Comparison of ENCODE assay signal across 11 cellular contexts in the genomic region with DNA sequence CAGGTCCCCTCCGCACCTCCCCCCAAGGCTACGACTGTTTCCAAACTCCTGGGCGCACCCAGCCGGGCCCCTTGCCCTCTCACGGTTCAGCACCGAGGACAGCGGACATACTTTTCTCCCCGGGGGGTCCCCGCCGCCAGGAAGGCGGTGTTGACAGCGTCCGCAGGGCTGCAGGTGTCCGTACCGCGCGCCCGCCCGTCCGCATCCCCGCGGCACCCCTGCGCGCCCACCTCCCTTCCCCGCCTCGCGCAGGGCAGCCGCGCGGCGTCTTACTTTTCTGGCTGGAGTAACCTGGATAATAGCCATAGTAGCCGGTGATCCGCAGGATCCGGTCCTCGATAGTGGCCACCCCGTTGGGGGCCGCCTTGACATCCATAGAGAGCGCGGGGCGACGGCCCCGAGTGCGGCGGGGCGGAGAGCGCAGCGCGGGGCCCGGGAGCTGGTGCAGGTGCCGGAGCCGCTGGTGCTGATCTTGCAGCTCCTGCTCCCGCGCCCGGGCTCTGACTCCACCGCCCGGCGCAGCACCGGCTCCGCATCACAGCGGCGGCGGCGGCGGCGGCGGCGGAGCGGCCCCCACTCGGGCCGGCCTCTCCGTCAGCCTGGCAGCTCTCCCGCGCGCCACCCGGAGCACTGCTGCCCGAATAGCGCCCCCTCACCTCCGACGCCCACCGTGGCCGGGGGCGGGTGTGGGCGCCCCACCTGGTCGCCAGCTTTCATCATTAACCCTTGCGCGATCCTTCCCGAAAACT. TPM values are rescaled to one million over a fixed set of nuclear protein-coding genes. Genes with fewer than 3 reads are reported as not detected.
DNase-seq lines count a peak whose midpoint lies in the region; ATAC-seq and TF ChIP-seq lines count a peak whose summit lies in the region.
"Had no signal": no experiment of that assay in that cellular context is flagged by ENCODE, and none has a peak within 500 bp of the region (broad histone marks: within the 10 kb centered on the region; RNA-seq: fewer than 3 reads in every experiment).

A gene (minus strand): TSS at position 643 of the 749 bp plus-strand sequence.

- no peak within 1 kb of the TSS for H4K8ac ChIP-seq in mesendoderm (ENCODE audit: low read depth, low read length)

- intact Hi-C loops in dorsolateral prefrontal cortex (cut with DNase I), result no loop called here

- H3K4me3 ChIP-seq in BE2C (ENCODE audit: low read depth, low read length) (no peak within 1 kb of the TSS), dorsolateral prefrontal cortex (peak within 1 kb of the TSS; percentile 20 to 71 (median 54)), mesendoderm (ENCODE audit: low read length) (no peak within 1 kb of the TSS)

- H3K4me1 ChIP-seq in BE2C (no peaks in the 10 kb centered on the region), mesendoderm (ENCODE audit: control insufficient read depth, low read depth, low read length) (no peaks in the 10 kb centered on the region)

- no peak within 1 kb of the TSS for H2AK5ac ChIP-seq in mesendoderm (ENCODE audit: low read length)

- no CpG with 5 or more reads among the region's 87 CpGs for WGBS in mesendoderm (ENCODE audit: extremely low coverage, insufficient coverage, low lambda C conversion rate)

- H3K9me3 ChIP-seq in BE2C, result no peaks in the 10 kb centered on the region

- H3K27ac ChIP-seq in dorsolateral prefrontal cortex (peak within 1 kb of the TSS in 1 of 59 donors; percentile 71), mesendoderm (ENCODE audit: low read depth, low read length) (no peak within 1 kb of the TSS)
- H3K27ac ChIP-seq: skin epidermis had no signal

- no peaks in the 10 kb centered on the region for H3K79me2 ChIP-seq in mesendoderm (ENCODE audit: control insufficient read depth, insufficient read depth, low read length)

- no peak within 1 kb of the TSS for H3K4ac ChIP-seq in mesendoderm (ENCODE audit: low read depth, low read length)

- no peak within 1 kb of the TSS for H3K56ac ChIP-seq in mesendoderm (ENCODE audit: low read length)

- H3K36me3 ChIP-seq in BE2C (no peaks in the 10 kb centered on the region), mesendoderm (ENCODE audit: control insufficient read depth, insufficient read depth, low read length) (no peaks in the 10 kb centered on the region)

- no peak within 1 kb of the TSS for H4K5ac ChIP-seq in mesendoderm (ENCODE audit: low read length)

- no peak within 1 kb of the TSS for H3K18ac ChIP-seq in mesendoderm (ENCODE audit: low read length)

- no peaks in the 10 kb centered on the region for H3K79me1 ChIP-seq in mesendoderm (ENCODE audit: low read length)

- TF ChIP-seq CTCF in BE2C (IDR thresholded peaks at IDR 0.05; ENCODE audit: low read depth, low read length) (no peak), dorsolateral prefrontal cortex (IDR thresholded peaks at IDR 0.05 in 54 of 56, conservative IDR thresholded peaks at IDR 0.05 in 2 of 56; ENCODE audit: low read depth in 1 of 56, partially characterized antibody in 56 of 56) (no peak)

- peak within 1 kb of the TSS; percentile 33 for H3K4me2 ChIP-seq in mesendoderm (ENCODE audit: low read length)

- no peak within 1 kb of the TSS for H2BK120ac ChIP-seq in mesendoderm (ENCODE audit: low read depth, low read length)

- H3K9ac ChIP-seq in mesendoderm (ENCODE audit: low read length), result no peak within 1 kb of the TSS

- H3K27me3 ChIP-seq in BE2C, result peaks cover 34% of the 10 kb centered on the region
- peaks cover 0 to 60% (median 30%) of the 10 kb centered on the region in 45 donors for H3K27me3 ChIP-seq in dorsolateral prefrontal cortex
- peaks cover 14% of the 10 kb centered on the region for H3K27me3 ChIP-seq in mesendoderm (ENCODE audit: insufficient read depth, low read length, poor library complexity)

- no peak within 1 kb of the TSS for H2BK5ac ChIP-seq in mesendoderm (ENCODE audit: low read length)

- no peak within 1 kb of the TSS for H3K23ac ChIP-seq in mesendoderm (ENCODE audit: low read length)

- H2BK15ac ChIP-seq in mesendoderm (replicated peaks; ENCODE audit: low read depth), result no peak within 1 kb of the TSS

- DNase-seq in BE2C (peak; percentile 8), HT1080 (ENCODE audit: low read depth) (peak; percentile 23), dorsolateral prefrontal cortex (peak in 7 of 10 donors; percentile 17 to 66 (median 39)), mesendoderm (peak; percentile 85), LoVo (ENCODE audit: low spot score) (no peak)
- DNase-seq in stimulated activated naive CD4-positive, alpha-beta T cell (lab: John Stamatoyannopoulos, UW), result no peak

- no peak for ATAC-seq in GM18498 (IDR thresholded peaks at IDR 0.05; ENCODE audit: unreplicated experiment)
- no peak for ATAC-seq in HG03439 (IDR thresholded peaks at IDR 0.05; ENCODE audit: unreplicated experiment)

RNA-seq across cellular contexts. Expression of the gene that starts here (rescaled TPM):
- 0.36 TPM for polyA plus RNA-seq in BE2C (2012; ENCODE audit: insufficient read depth, insufficient read length, low read depth)
- total RNA-seq in HT1080 (2014; rRNA removed; shearing (Covaris generic)), result 0.13 and 0.37 TPM in 2 replicates
- polyA plus RNA-seq in HT1080 (2015; cell fraction: cytosol; rRNA removed), result 0.03 and 0.10 TPM in 2 replicates
- 0.14 and 0.16 TPM in 2 replicates for polyA plus RNA-seq in HT1080 (2015; cell fraction: nucleus; rRNA removed)
- 1 to 10 TPM in 40 of 120 experiments, under 1 TPM in 75, not detected in 5; 0.22 to 2.4 (median 0.79) TPM for total RNA-seq in dorsolateral prefrontal cortex
- polyA plus RNA-seq in mesendoderm (2013, experiment 1 of 2), result 0.10 TPM
- 0.03 TPM for polyA plus RNA-seq in mesendoderm (2013, experiment 2 of 2)
- total RNA-seq: dermis microvascular lymphatic vessel endothelial cell; T-helper 2 cell treated with Interferon-gamma antibody and Interleukin-4, amounts not matched to agents 100 ng/mL and 5 ng/mL, for 36 hours had no signal

Comparison
In these comparisons a context has a peak if more than half of its experiments do, and no peak if none do; other contexts are left out.
1. Peak in DNase-seq in HT1080; RNA of the gene not detected or under 1 TPM.
2. DNase-seq: peak in BE2C (single experiment), dorsolateral prefrontal cortex (7 of 10) and mesendoderm (single experiment); none in stimulated activated naive CD4-positive, alpha-beta T cell (0 of 6) and LoVo (single experiment).
3. H3K4me3 ChIP-seq: peak in dorsolateral prefrontal cortex (59 of 59); none in BE2C (single experiment) and mesendoderm (single experiment).